In the genomic region with DNA sequence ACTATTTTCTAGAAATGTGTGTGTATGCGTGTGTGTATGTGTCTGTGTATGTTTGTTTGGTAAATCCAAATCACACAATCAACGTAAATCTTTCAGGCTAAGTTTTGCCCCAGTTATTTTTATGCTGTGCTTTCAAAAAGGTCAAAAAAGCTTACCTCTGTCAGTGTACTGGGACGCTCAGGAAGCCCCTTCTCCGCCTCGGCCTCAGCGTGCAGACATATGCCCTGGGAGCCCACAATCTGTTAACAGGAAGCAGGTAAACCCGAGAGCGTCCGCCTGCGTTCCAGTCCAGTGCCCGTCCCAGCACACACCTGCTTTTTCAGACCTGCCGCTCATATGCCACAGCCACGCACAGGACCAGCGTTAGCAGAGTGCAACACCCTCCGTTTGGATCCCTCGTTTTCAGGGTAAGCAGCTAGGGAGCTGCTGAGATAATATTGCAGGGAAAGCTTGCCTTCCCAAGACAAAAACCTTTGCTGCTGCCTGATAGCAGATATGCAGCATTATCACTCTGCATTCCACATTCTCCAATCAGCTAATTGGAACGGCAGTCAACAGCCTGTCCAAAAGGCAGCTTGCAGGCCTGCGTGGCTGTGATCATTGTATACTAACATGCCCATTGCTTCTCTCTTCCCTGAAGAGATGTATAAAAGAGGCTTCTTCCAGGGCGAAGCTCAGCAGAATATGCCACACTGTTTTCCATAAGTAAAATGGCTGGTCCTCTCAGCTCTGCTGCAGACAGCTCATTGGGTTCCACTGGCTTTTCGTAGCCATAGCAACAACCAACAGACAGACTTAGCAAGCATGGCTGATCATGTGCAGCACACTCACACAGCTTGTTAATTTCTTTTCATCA, we compare ENCODE assay signal across 1 cellular context.
TF ChIP-seq lines count a peak whose summit lies in the region.

A gene with protein sequence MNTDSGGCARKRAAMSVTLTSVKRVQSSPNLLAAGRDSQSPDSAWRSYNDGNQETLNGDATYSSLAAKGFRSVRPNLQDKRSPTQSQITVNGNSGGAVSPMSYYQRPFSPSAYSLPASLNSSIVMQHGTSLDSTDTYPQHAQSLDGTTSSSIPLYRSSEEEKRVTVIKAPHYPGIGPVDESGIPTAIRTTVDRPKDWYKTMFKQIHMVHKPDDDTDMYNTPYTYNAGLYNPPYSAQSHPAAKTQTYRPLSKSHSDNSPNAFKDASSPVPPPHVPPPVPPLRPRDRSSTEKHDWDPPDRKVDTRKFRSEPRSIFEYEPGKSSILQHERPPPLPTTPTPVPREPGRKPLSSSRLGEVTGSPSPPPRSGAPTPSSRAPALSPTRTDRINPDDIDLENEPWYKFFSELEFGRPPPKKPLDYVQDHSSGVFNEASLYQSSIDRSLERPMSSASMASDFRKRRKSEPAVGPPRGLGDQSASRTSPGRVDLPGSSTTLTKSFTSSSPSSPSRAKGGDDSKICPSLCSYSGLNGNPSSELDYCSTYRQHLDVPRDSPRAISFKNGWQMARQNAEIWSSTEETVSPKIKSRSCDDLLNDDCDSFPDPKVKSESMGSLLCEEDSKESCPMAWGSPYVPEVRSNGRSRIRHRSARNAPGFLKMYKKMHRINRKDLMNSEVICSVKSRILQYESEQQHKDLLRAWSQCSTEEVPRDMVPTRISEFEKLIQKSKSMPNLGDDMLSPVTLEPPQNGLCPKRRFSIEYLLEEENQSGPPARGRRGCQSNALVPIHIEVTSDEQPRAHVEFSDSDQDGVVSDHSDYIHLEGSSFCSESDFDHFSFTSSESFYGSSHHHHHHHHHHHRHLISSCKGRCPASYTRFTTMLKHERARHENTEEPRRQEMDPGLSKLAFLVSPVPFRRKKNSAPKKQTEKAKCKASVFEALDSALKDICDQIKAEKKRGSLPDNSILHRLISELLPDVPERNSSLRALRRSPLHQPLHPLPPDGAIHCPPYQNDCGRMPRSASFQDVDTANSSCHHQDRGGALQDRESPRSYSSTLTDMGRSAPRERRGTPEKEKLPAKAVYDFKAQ (N-terminal part only) (minus strand): TSS at position 686 of the 856 bp plus-strand sequence. CDS start 121,623 bp downstream, outside the sequence.

TF ChIP-seq in HepG2, 621 proteins besides CTCF, POLR2A, EP300 and RAD21 (continued from another document and continues in another):
- TF ChIP-seq, protein P1, sequence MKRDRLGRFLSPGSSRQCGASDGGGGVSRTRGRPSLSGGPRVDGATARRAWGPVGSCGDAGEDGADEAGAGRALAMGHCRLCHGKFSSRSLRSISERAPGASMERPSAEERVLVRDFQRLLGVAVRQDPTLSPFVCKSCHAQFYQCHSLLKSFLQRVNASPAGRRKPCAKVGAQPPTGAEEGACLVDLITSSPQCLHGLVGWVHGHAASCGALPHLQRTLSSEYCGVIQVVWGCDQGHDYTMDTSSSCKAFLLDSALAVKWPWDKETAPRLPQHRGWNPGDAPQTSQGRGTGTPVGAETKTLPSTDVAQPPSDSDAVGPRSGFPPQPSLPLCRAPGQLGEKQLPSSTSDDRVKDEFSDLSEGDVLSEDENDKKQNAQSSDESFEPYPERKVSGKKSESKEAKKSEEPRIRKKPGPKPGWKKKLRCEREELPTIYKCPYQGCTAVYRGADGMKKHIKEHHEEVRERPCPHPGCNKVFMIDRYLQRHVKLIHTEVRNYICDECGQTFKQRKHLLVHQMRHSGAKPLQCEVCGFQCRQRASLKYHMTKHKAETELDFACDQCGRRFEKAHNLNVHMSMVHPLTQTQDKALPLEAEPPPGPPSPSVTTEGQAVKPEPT (CRISPR knock-in tag; IDR thresholded peaks at IDR 0.05; ENCODE audit: low read depth) = 0 out of 2 replicates have a peak, but pooled peaks have one; percentile 39
- TF ChIP-seq NPAS2 (CRISPR knock-in tag; IDR thresholded peaks at IDR 0.05; ENCODE audit: borderline replicate concordance) (no peak), MAZ (IDR thresholded peaks at IDR 0.05; ENCODE audit: borderline replicate concordance, low read depth, low read length) (no peak), MAZ (CRISPR knock-in tag; IDR thresholded peaks at IDR 0.05; ENCODE audit: low read depth) (0 out of 2 replicates have a peak, but pooled peaks have one; percentile 21), YY1 (IDR thresholded peaks at IDR 0.05; ENCODE audit: insufficient read depth, insufficient replicate concordance, low read depth, low read length) (peak; percentile 79), ZNF510 (CRISPR knock-in tag; IDR thresholded peaks at IDR 0.05; ENCODE audit: low read depth) (no peak), KLF13 (CRISPR knock-in tag; IDR thresholded peaks at IDR 0.05) (no peak), ZNF709 (CRISPR knock-in tag; IDR thresholded peaks at IDR 0.05) (no peak), CCDC6 (CRISPR knock-in tag; IDR thresholded peaks at IDR 0.05) (no peak; the same call in 1 of the 2 replicates), NR2F1 (CRISPR knock-in tag; IDR thresholded peaks at IDR 0.05) (no peak), HNF4A (CRISPR knock-in tag; IDR thresholded peaks at IDR 0.05) (no peak), ZNF616 (CRISPR knock-in tag; IDR thresholded peaks at IDR 0.05; ENCODE audit: low read depth) (no peak), NBN (conservative IDR thresholded peaks at IDR 0.05) (no peak), TARDBP (CRISPR knock-in tag; IDR thresholded peaks at IDR 0.05) (no peak), ZNF607 (CRISPR knock-in tag; IDR thresholded peaks at IDR 0.05; ENCODE audit: borderline replicate concordance) (peak; percentile 30; the same call in 1 of the 2 replicates), IRX3 (CRISPR knock-in tag; IDR thresholded peaks at IDR 0.05; ENCODE audit: borderline replicate concordance, low read depth) (no peak), CENPX (CRISPR knock-in tag; IDR thresholded peaks at IDR 0.05) (no peak), ZNF501 (CRISPR knock-in tag; IDR thresholded peaks at IDR 0.05) (peak; percentile 83), SMARCC2 (IDR thresholded peaks at IDR 0.05) (no peak), ZNF546 (CRISPR knock-in tag; conservative IDR thresholded peaks at IDR 0.05) (no peak), KMT2A (CRISPR knock-in tag; IDR thresholded peaks at IDR 0.05) (peak; percentile 64; the same call in 1 of the 2 replicates), ZNF775 (CRISPR knock-in tag; IDR thresholded peaks at IDR 0.05; ENCODE audit: borderline replicate concordance) (no peak), ZNF781 (CRISPR knock-in tag; IDR thresholded peaks at IDR 0.05; ENCODE audit: borderline replicate concordance, not compliant biosample characterization) (peak; percentile 54), RNF2 (conservative IDR thresholded peaks at IDR 0.05; ENCODE audit: low read depth) (no peak), ZFP1 (CRISPR knock-in tag; IDR thresholded peaks at IDR 0.05) (no peak), NCOA1 (CRISPR knock-in tag; IDR thresholded peaks at IDR 0.05) (no peak), SALL2 (CRISPR knock-in tag; IDR thresholded peaks at IDR 0.05) (no peak), SMAD3 (CRISPR knock-in tag; IDR thresholded peaks at IDR 0.05) (no peak), AKAP8 (CRISPR knock-in tag; IDR thresholded peaks at IDR 0.05) (no peak), ZNF121 (CRISPR knock-in tag; IDR thresholded peaks at IDR 0.05) (no peak), BRD4 (CRISPR knock-in tag; IDR thresholded peaks at IDR 0.05) (no peak; the same call in none of the 2 replicates), SUZ12 (IDR thresholded peaks at IDR 0.05; ENCODE audit: low read depth, low read length) (no peak), ZNF260 (CRISPR knock-in tag; IDR thresholded peaks at IDR 0.05; ENCODE audit: borderline replicate concordance, low read depth) (no peak), ZBTB1 (CRISPR knock-in tag; IDR thresholded peaks at IDR 0.05; ENCODE audit: borderline replicate concordance) (no peak), RBFOX2 (IDR thresholded peaks at IDR 0.05; ENCODE audit: low read depth, low read length) (peak; percentile 70), KDM6A (CRISPR knock-in tag; IDR thresholded peaks at IDR 0.05; ENCODE audit: low read depth) (no peak), MEIS2 (CRISPR knock-in tag; IDR thresholded peaks at IDR 0.05) (no peak)
- TF ChIP-seq, protein P2, sequence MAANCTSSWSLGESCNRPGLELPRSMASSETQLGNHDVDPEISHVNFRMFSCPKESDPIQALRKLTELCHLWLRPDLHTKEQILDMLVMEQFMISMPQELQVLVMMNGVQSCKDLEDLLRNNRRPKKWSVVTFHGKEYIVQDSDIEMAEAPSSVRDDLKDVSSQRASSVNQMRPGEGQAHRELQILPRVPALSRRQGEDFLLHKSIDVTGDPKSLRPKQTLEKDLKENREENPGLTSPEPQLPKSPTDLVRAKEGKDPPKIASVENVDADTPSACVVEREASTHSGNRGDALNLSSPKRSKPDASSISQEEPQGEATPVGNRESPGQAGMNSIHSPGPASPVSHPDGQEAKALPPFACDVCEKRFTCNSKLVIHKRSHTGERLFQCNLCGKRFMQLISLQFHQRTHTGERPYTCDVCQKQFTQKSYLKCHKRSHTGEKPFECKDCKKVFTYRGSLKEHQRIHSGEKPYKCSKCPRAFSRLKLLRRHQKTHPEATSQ (CRISPR knock-in tag; IDR thresholded peaks at IDR 0.05; ENCODE audit: borderline replicate concordance) = peak; percentile 33; the same call in 1 of the 2 replicates
- TF ChIP-seq, protein P3, sequence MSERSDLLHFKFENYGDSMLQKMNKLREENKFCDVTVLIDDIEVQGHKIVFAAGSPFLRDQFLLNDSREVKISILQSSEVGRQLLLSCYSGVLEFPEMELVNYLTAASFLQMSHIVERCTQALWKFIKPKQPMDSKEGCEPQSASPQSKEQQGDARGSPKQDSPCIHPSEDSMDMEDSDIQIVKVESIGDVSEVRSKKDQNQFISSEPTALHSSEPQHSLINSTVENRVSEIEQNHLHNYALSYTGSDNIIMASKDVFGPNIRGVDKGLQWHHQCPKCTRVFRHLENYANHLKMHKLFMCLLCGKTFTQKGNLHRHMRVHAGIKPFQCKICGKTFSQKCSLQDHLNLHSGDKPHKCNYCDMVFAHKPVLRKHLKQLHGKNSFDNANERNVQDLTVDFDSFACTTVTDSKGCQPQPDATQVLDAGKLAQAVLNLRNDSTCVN (CRISPR knock-in tag; IDR thresholded peaks at IDR 0.05; ENCODE audit: borderline replicate concordance) = 0 out of 2 replicates have a peak, but pooled peaks have one; percentile 24
- TF ChIP-seq, protein P4, sequence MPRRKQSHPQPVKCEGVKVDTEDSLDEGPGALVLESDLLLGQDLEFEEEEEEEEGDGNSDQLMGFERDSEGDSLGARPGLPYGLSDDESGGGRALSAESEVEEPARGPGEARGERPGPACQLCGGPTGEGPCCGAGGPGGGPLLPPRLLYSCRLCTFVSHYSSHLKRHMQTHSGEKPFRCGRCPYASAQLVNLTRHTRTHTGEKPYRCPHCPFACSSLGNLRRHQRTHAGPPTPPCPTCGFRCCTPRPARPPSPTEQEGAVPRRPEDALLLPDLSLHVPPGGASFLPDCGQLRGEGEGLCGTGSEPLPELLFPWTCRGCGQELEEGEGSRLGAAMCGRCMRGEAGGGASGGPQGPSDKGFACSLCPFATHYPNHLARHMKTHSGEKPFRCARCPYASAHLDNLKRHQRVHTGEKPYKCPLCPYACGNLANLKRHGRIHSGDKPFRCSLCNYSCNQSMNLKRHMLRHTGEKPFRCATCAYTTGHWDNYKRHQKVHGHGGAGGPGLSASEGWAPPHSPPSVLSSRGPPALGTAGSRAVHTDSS (CRISPR knock-in tag; conservative IDR thresholded peaks at IDR 0.05) = no peak
- TF ChIP-seq, protein P5, sequence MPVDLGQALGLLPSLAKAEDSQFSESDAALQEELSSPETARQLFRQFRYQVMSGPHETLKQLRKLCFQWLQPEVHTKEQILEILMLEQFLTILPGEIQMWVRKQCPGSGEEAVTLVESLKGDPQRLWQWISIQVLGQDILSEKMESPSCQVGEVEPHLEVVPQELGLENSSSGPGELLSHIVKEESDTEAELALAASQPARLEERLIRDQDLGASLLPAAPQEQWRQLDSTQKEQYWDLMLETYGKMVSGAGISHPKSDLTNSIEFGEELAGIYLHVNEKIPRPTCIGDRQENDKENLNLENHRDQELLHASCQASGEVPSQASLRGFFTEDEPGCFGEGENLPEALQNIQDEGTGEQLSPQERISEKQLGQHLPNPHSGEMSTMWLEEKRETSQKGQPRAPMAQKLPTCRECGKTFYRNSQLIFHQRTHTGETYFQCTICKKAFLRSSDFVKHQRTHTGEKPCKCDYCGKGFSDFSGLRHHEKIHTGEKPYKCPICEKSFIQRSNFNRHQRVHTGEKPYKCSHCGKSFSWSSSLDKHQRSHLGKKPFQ (CRISPR knock-in tag; IDR thresholded peaks at IDR 0.05; ENCODE audit: insufficient replicate concordance) = no peak
- TF ChIP-seq, protein P6, sequence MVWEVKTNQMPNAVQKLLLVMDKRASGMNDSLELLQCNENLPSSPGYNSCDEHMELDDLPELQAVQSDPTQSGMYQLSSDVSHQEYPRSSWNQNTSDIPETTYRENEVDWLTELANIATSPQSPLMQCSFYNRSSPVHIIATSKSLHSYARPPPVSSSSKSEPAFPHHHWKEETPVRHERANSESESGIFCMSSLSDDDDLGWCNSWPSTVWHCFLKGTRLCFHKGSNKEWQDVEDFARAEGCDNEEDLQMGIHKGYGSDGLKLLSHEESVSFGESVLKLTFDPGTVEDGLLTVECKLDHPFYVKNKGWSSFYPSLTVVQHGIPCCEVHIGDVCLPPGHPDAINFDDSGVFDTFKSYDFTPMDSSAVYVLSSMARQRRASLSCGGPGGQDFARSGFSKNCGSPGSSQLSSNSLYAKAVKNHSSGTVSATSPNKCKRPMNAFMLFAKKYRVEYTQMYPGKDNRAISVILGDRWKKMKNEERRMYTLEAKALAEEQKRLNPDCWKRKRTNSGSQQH (CRISPR knock-in tag; IDR thresholded peaks at IDR 0.05; ENCODE audit: low read depth) = no peak
- TF ChIP-seq, protein P7, sequence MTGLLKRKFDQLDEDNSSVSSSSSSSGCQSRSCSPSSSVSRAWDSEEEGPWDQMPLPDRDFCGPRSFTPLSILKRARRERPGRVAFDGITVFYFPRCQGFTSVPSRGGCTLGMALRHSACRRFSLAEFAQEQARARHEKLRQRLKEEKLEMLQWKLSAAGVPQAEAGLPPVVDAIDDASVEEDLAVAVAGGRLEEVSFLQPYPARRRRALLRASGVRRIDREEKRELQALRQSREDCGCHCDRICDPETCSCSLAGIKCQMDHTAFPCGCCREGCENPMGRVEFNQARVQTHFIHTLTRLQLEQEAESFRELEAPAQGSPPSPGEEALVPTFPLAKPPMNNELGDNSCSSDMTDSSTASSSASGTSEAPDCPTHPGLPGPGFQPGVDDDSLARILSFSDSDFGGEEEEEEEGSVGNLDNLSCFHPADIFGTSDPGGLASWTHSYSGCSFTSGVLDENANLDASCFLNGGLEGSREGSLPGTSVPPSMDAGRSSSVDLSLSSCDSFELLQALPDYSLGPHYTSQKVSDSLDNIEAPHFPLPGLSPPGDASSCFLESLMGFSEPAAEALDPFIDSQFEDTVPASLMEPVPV (CRISPR knock-in tag; IDR thresholded peaks at IDR 0.05) = no peak; the same call in 1 of the 2 replicates
- TF ChIP-seq, protein P8, sequence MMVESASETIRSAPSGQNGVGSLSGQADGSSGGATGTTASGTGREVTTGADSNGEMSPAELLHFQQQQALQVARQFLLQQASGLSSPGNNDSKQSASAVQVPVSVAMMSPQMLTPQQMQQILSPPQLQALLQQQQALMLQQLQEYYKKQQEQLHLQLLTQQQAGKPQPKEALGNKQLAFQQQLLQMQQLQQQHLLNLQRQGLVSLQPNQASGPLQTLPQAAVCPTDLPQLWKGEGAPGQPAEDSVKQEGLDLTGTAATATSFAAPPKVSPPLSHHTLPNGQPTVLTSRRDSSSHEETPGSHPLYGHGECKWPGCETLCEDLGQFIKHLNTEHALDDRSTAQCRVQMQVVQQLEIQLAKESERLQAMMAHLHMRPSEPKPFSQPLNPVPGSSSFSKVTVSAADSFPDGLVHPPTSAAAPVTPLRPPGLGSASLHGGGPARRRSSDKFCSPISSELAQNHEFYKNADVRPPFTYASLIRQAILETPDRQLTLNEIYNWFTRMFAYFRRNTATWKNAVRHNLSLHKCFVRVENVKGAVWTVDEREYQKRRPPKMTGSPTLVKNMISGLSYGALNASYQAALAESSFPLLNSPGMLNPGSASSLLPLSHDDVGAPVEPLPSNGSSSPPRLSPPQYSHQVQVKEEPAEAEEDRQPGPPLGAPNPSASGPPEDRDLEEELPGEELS (CRISPR knock-in tag; IDR thresholded peaks at IDR 0.05) = peak; percentile 41; the same call in 1 of the 2 replicates
